ENCODE assay signal across 22 cellular contexts in genomic region chr4:26877946-26878345, GRCh38. TPM values are rescaled to one million over a fixed set of nuclear protein-coding genes. Genes with fewer than 3 reads are reported as not detected.
DNase-seq lines count a peak whose midpoint lies in the region; ATAC-seq, FAIRE-seq and TF ChIP-seq lines count a peak whose summit lies in the region.
"Had no signal": no experiment of that assay in that cellular context is flagged by ENCODE, and none has a peak within 500 bp of the region (broad histone marks: within the 10 kb centered on the region; RNA-seq: fewer than 3 reads in every experiment).

No MANE protein-coding gene starts in this region.

- no peak for TF ChIP-seq CTCF in WTC11 (IDR thresholded peaks at IDR 0.05)
- no peak for TF ChIP-seq CTCF in progenitor cell of endocrine pancreas (IDR thresholded peaks at IDR 0.05; ENCODE audit: unreplicated experiment)

- intact Hi-C loops in activated CD4-positive, alpha-beta T cell treated with anti-CD3 and anti-CD28 coated beads for 36 hours (cut with DNase I, micrococcal nuclease): loop anchor here (1.0 to 5.0 kb wide), 4 partner anchors 8 to 801 kb away; partner anchors contain the start of genes RBPJ (in 1 of the 2) and STIM2 (in 1 of the 2)

- no peak for TF ChIP-seq POLR2A in erythroblast (IDR thresholded peaks at IDR 0.05; ENCODE audit: low read length)

- peak overlapping the region; percentile 11 for H3K4me3 ChIP-seq in CD8-positive, alpha-beta memory T cell (ENCODE audit: low read length)
- no peak overlapping the region for H3K4me3 ChIP-seq in small intestine (ENCODE audit: low read depth in 1 of 2, low read length in 2 of 2)
- H3K4me3 ChIP-seq: pancreas had no signal

- ATAC-seq in activated CD4-positive, alpha-beta T cell treated with anti-CD3 and anti-CD28 coated beads for 36 hours: no peak
- ATAC-seq in activated naive CD8-positive, alpha-beta T cell treated with anti-CD3 and anti-CD28 coated beads, Interleukin-2, amount 10 ng/mL, durations not matched to agents 7 days and 5 days (ENCODE audit: low read depth): peak; percentile 57
- ATAC-seq in WTC11: no peak
- ATAC-seq: pancreas, sciatic nerve had no signal

- peaks cover 65% of the 10 kb centered on the region for H3K4me1 ChIP-seq in CD8-positive, alpha-beta memory T cell (ENCODE audit: insufficient read depth, low read length)
- H3K4me1 ChIP-seq in small intestine (ENCODE audit: control insufficient read depth in 2 of 2, insufficient read depth in 1 of 2, low read depth in 1 of 2, low read length in 1 of 2): peaks cover 0 to 10% of the 10 kb centered on the region in 2 donors

- no peak for DNase-seq in activated CD4-positive, alpha-beta T cell treated with anti-CD3 and anti-CD28 coated beads for 36 hours
- no peak for DNase-seq in activated CD4-positive, alpha-beta T cell treated with anti-CD3 and anti-CD28 coated beads for 4 hours
- peak in 1 of 5 donors; percentile 23 for DNase-seq in CD8-positive, alpha-beta memory T cell
- no peak for DNase-seq in activated naive CD8-positive, alpha-beta T cell treated with anti-CD3 and anti-CD28 coated beads, Interleukin-2, amount 10 ng/mL, durations not matched to agents 7 days and 5 days
- DNase-seq in small intestine: peak; percentile 39
- no peak for DNase-seq in erythroblast (lab: John Stamatoyannopoulos, UW)
- DNase-seq in WTC11 (ENCODE audit: low spot score): no peak
- DNase-seq in progenitor cell of endocrine pancreas (ENCODE audit: low spot score, unreplicated experiment): no peak
- DNase-seq: 8988T; activated gamma-delta T cell treated with Interleukin-2 at 50 U/mL for 16 hours; effector CD8-positive, alpha-beta T cell; kidney glomerular epithelial cell; mesenchymal stem cell; MV-4-11; NCI-H1694; pancreas; SW 1271; trophoblast cell had no signal

- no peak overlapping the region for H3K4me3 Mint-ChIP-seq in activated CD4-positive, alpha-beta T cell treated with anti-CD3 and anti-CD28 coated beads for 36 hours
- peak overlapping the region in 6 of 7 donors; percentile 49 to 71 (median 56) for H3K4me3 Mint-ChIP-seq in CD8-positive, alpha-beta memory T cell
- peak overlapping the region; percentile 23 for H3K4me3 Mint-ChIP-seq in activated naive CD8-positive, alpha-beta T cell treated with anti-CD3 and anti-CD28 coated beads, Interleukin-2, amount 10 ng/mL, durations not matched to agents 7 days and 5 days
- no peak overlapping the region for H3K4me3 Mint-ChIP-seq in WTC11
- H3K4me3 Mint-ChIP-seq in progenitor cell of endocrine pancreas (ENCODE audit: low read depth): no peak overlapping the region
- H3K4me3 Mint-ChIP-seq: nephron had no signal

- H3K4me1 Mint-ChIP-seq in activated CD4-positive, alpha-beta T cell treated with anti-CD3 and anti-CD28 coated beads for 36 hours: peaks cover 77% of the 10 kb centered on the region
- H3K4me1 Mint-ChIP-seq in CD8-positive, alpha-beta memory T cell: peaks cover 75 to 95% (median 94%) of the 10 kb centered on the region in 3 donors
- H3K4me1 Mint-ChIP-seq in activated naive CD8-positive, alpha-beta T cell treated with anti-CD3 and anti-CD28 coated beads, Interleukin-2, amount 10 ng/mL, durations not matched to agents 7 days and 5 days: peaks cover 54% of the 10 kb centered on the region
- H3K4me1 Mint-ChIP-seq in WTC11 (no peaks in the 10 kb centered on the region), progenitor cell of endocrine pancreas (ENCODE audit: low read depth) (peaks cover 1% of the 10 kb centered on the region)
- H3K4me1 Mint-ChIP-seq: nephron had no signal

- no peaks in the 10 kb centered on the region for H3K27me3 ChIP-seq in CD8-positive, alpha-beta memory T cell (ENCODE audit: insufficient read depth, low read length, poor library complexity, severe bottlenecking)
- H3K27me3 ChIP-seq in small intestine (ENCODE audit: control insufficient read depth in 2 of 2, insufficient read depth in 2 of 2, low read length in 2 of 2): no peaks in the 10 kb centered on the region
- H3K27me3 ChIP-seq: pancreas had no signal

- peaks cover 19% of the 10 kb centered on the region for H3K36me3 Mint-ChIP-seq in activated CD4-positive, alpha-beta T cell treated with anti-CD3 and anti-CD28 coated beads for 36 hours (ENCODE audit: low read depth)
- H3K36me3 Mint-ChIP-seq in CD8-positive, alpha-beta memory T cell: peaks cover 0 to 6% (median 0%) of the 10 kb centered on the region in 3 donors
- peaks cover 34% of the 10 kb centered on the region for H3K36me3 Mint-ChIP-seq in activated naive CD8-positive, alpha-beta T cell treated with anti-CD3 and anti-CD28 coated beads, Interleukin-2, amount 10 ng/mL, durations not matched to agents 7 days and 5 days
- H3K36me3 Mint-ChIP-seq in WTC11 (no peaks in the 10 kb centered on the region), progenitor cell of endocrine pancreas (ENCODE audit: insufficient read depth) (peaks cover 7% of the 10 kb centered on the region)

- H3K9me3 Mint-ChIP-seq in activated CD4-positive, alpha-beta T cell treated with anti-CD3 and anti-CD28 coated beads for 36 hours (ENCODE audit: low read depth): peaks cover 12% of the 10 kb centered on the region
- H3K9me3 Mint-ChIP-seq in CD8-positive, alpha-beta memory T cell: peaks cover 0 to 8% (median 0%) of the 10 kb centered on the region in 5 donors
- H3K9me3 Mint-ChIP-seq in activated naive CD8-positive, alpha-beta T cell treated with anti-CD3 and anti-CD28 coated beads, Interleukin-2, amount 10 ng/mL, durations not matched to agents 7 days and 5 days: peaks cover 2% of the 10 kb centered on the region
- H3K9me3 Mint-ChIP-seq in WTC11 (peaks cover 17% of the 10 kb centered on the region), progenitor cell of endocrine pancreas (ENCODE audit: low read depth) (no peaks in the 10 kb centered on the region)

- H3K27ac ChIP-seq in CD8-positive, alpha-beta memory T cell (ENCODE audit: low read depth, low read length): peak overlapping the region; percentile 32
- H3K27ac ChIP-seq in small intestine (ENCODE audit: low read depth in 1 of 2, low read length in 1 of 2): peak overlapping the region; percentile 37 to 77
- H3K27ac ChIP-seq: KMS-11, pancreas, VCaP had no signal

- no peak for FAIRE-seq in small intestine (lab: Jason Lieb, UNC)

- CTCF ChIA-PET in activated CD4-positive, alpha-beta T cell treated with anti-CD3 and anti-CD28 coated beads for 36 hours (lab: Charles Lee): no interaction called here
- CTCF ChIA-PET in CD8-positive, alpha-beta memory T cell (lab: Charles Lee): no interaction called here
- CTCF ChIA-PET in WTC11 (lab: Charles Lee): no interaction called here

- H3K27ac Mint-ChIP-seq in activated CD4-positive, alpha-beta T cell treated with anti-CD3 and anti-CD28 coated beads for 36 hours: peak overlapping the region; percentile 85
- H3K27ac Mint-ChIP-seq in CD8-positive, alpha-beta memory T cell: peak overlapping the region; percentile 92 to 100 (median 96)
- H3K27ac Mint-ChIP-seq in activated naive CD8-positive, alpha-beta T cell treated with anti-CD3 and anti-CD28 coated beads, Interleukin-2, amount 10 ng/mL, durations not matched to agents 7 days and 5 days: peak overlapping the region; percentile 87
- H3K27ac Mint-ChIP-seq in WTC11 (no peak overlapping the region), progenitor cell of endocrine pancreas (no peak overlapping the region)
- H3K27ac Mint-ChIP-seq: nephron had no signal

- H3K27me3 Mint-ChIP-seq in activated CD4-positive, alpha-beta T cell treated with anti-CD3 and anti-CD28 coated beads for 36 hours: no peaks in the 10 kb centered on the region
- no peaks in the 10 kb centered on the region for H3K27me3 Mint-ChIP-seq in CD8-positive, alpha-beta memory T cell
- H3K27me3 Mint-ChIP-seq in activated naive CD8-positive, alpha-beta T cell treated with anti-CD3 and anti-CD28 coated beads, Interleukin-2, amount 10 ng/mL, durations not matched to agents 7 days and 5 days: no peaks in the 10 kb centered on the region
- no peaks in the 10 kb centered on the region; the same call in 1 of the 2 replicates for H3K27me3 Mint-ChIP-seq in WTC11 (ENCODE audit: low read depth)
- no peaks in the 10 kb centered on the region for H3K27me3 Mint-ChIP-seq in progenitor cell of endocrine pancreas

- POLR2A ChIA-PET in activated CD4-positive, alpha-beta T cell treated with anti-CD3 and anti-CD28 coated beads for 36 hours (lab: Charles Lee): interaction anchor here (0.7 kb wide), 1 partner anchor 17 kb away, joined by 3 read pairs; no protein-coding TSS in a partner anchor
- POLR2A ChIA-PET in CD8-positive, alpha-beta memory T cell (lab: Charles Lee): interaction anchor here (0.5 kb wide), 1 partner anchor 17 kb away, joined by 3 read pairs; the partner anchor contains the start of gene STIM2
- POLR2A ChIA-PET in activated naive CD8-positive, alpha-beta T cell treated with anti-CD3 and anti-CD28 coated beads, Interleukin-2, amount 10 ng/mL, durations not matched to agents 7 days and 5 days (lab: Charles Lee): interaction anchor here (1.0 to 3.1 kb wide), 2 partner anchors 13 to 17 kb away, joined by 3 to 17 read pairs; partner anchors contain the start of gene STIM2
- POLR2A ChIA-PET in WTC11 (lab: Charles Lee): no interaction called here

- 87 to 93% (median 90%) methylated on average over 3 of the region's 3 CpGs for WGBS in small intestine, 3 donors

- H3K36me3 ChIP-seq in CD8-positive, alpha-beta memory T cell (ENCODE audit: insufficient read depth, low read length): no peaks in the 10 kb centered on the region
- no peaks in the 10 kb centered on the region for H3K36me3 ChIP-seq in small intestine (ENCODE audit: control insufficient read depth in 2 of 2, insufficient read depth in 2 of 2, low read length in 2 of 2)
- H3K36me3 ChIP-seq: pancreas had no signal

- H3K9me3 ChIP-seq in CD8-positive, alpha-beta memory T cell (ENCODE audit: low read length): no peaks in the 10 kb centered on the region
- no peaks in the 10 kb centered on the region for H3K9me3 ChIP-seq in small intestine (ENCODE audit: control insufficient read depth, low read depth)
- H3K9me3 ChIP-seq: pancreas had no signal

TF ChIP-seq in WTC11, 78 proteins besides CTCF, POLR2A, EP300 and RAD21 (continues in another document):
- TF ChIP-seq ZNF263 (CRISPR knock-in tag; IDR thresholded peaks at IDR 0.05; ENCODE audit: low read depth) (no peak), JAZF1 (CRISPR knock-in tag; IDR thresholded peaks at IDR 0.05) (no peak), NR1H2 (CRISPR knock-in tag; IDR thresholded peaks at IDR 0.05) (no peak), ZNF416 (CRISPR knock-in tag; IDR thresholded peaks at IDR 0.05) (no peak), MXD4 (CRISPR knock-in tag; IDR thresholded peaks at IDR 0.05; ENCODE audit: borderline replicate concordance) (no peak), TEAD4 (CRISPR knock-in tag; IDR thresholded peaks at IDR 0.05) (no peak), ELF4 (CRISPR knock-in tag; IDR thresholded peaks at IDR 0.05; ENCODE audit: low read depth) (no peak)

RNA-seq across cellular contexts. Expression of gene STIM2, which starts 17.3 kb away (rescaled TPM):
- 10 to 100 TPM; 32.9 to 36.4 TPM for total RNA-seq in activated CD4-positive, alpha-beta T cell treated with anti-CD3 and anti-CD28 coated beads for 36 hours
- total RNA-seq in CD8-positive, alpha-beta memory T cell: 10 to 100 TPM; 47.8 to 51.0 TPM
- polyA plus RNA-seq in CD8-positive, alpha-beta memory T cell: 41.4 TPM
- 10 to 100 TPM; 70.2 to 75.2 TPM for total RNA-seq in activated naive CD8-positive, alpha-beta T cell treated with anti-CD3 and anti-CD28 coated beads, Interleukin-2, amount 10 ng/mL, durations not matched to agents 7 days and 5 days
- polyA plus RNA-seq in small intestine: 10 to 100 TPM in 2 of 3 donors, 1 to 10 TPM in 1; 7.6 to 17.4 (median 14.1) TPM
- total RNA-seq in WTC11 (2021): 20.1 to 22.4 TPM (median 20.9 TPM) in 3 replicates
- 48.7 and 49.3 TPM in 2 replicates for total RNA-seq in progenitor cell of endocrine pancreas

Comparison
In these comparisons a context has a peak if more than half of its experiments do, and no peak if none do; other contexts are left out.
1. H3K27ac Mint-ChIP-seq: peak in activated CD4-positive, alpha-beta T cell treated with anti-CD3 and anti-CD28 coated beads for 36 hours (single experiment), CD8-positive, alpha-beta memory T cell (8 of 8) and activated naive CD8-positive, alpha-beta T cell treated with anti-CD3 and anti-CD28 coated beads, Interleukin-2, amount 10 ng/mL, durations not matched to agents 7 days and 5 days (single experiment); none in WTC11 (single experiment) and progenitor cell of endocrine pancreas (single experiment).
2. H3K4me3 Mint-ChIP-seq: peak in CD8-positive, alpha-beta memory T cell (6 of 7) and activated naive CD8-positive, alpha-beta T cell treated with anti-CD3 and anti-CD28 coated beads, Interleukin-2, amount 10 ng/mL, durations not matched to agents 7 days and 5 days (single experiment); none in activated CD4-positive, alpha-beta T cell treated with anti-CD3 and anti-CD28 coated beads for 36 hours (single experiment), WTC11 (single experiment) and progenitor cell of endocrine pancreas (single experiment).